ENCODE assay signal across 22 cellular contexts in genomic region chr1:179731643-179732042, GRCh38. TPM values are rescaled to one million over a fixed set of nuclear protein-coding genes. Genes with fewer than 3 reads are reported as not detected.
"Had no signal": no experiment of that assay in that cellular context is flagged by ENCODE, and none has a peak within 500 bp of the region (broad histone marks: within the 10 kb centered on the region; RNA-seq: fewer than 3 reads in every experiment).

No MANE protein-coding gene starts in this region.

- DNase-seq: IMR-90, Kasumi-1, MV-4-11, NCI-H1048, NCI-H1105, NCI-H1417, NCI-H1436 treated with DMSO at 0.1 percent for 48 hours, NCI-H1694, NCI-H1930, NCI-H2171 treated with DMSO at 0.1 percent for 48 hours, NCI-H345, NCI-H446 treated with DMSO at 0.1 percent for 48 hours, NCI-H69, NCI-H774, SHP77 treated with DMSO at 0.1 percent for 48 hours, SJCRH30 had no signal

- H3K4me2 ChIP-seq: KMS-11 had no signal

- H3K36me3 ChIP-seq: SJCRH30 had no signal

- H3K9me3 ChIP-seq: SJCRH30 had no signal

- H3K27ac ChIP-seq: KMS-11, SJCRH30 had no signal

- H3K27me3 ChIP-seq: SJCRH30 had no signal

- H3K4me1 ChIP-seq: SJCRH30 had no signal

- ATAC-seq: Panc1, Right ventricle myocardium inferior had no signal

- H3K4me3 ChIP-seq: SJCRH30 had no signal

- H3K9ac ChIP-seq: KMS-11 had no signal

RNA-seq across cellular contexts. Expression of gene FAM163A, which starts 11.4 kb away (rescaled TPM):
- total RNA-seq: HT-29; IMR-90; MCF 10A; SJCRH30; T-helper 1 cell treated with Interleukin-12 subunit alpha and Interleukin-12 subunit beta and Interleukin-4 antibody, amounts not matched to agents 30 ng/mL and 1 ng/mL, for 36 hours had no signal
